35 cellular contexts compared by ENCODE assay signal in the genomic region with DNA sequence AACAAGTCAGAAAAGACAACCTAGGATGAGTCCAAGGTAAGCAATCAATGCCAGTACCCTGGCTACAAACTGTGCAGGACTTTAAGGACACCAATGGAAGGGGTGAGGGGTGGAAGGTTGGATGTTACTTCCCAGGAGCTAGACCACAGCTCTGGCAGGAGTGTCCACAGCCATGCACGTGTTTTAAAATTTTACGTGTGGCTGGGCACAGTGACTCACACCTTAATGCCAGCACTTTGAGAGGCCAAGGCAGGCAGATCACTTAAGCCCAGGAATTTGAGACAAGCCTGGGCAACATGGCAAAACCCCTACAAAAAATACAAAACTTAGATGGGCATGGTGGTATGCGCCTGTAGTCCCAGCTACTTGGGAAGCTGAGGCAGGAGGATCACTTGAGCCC. TPM values are rescaled to one million over a fixed set of nuclear protein-coding genes. Genes with fewer than 3 reads are reported as not detected.
DNase-seq lines count a peak whose midpoint lies in the region; ATAC-seq, FAIRE-seq and TF ChIP-seq lines count a peak whose summit lies in the region.
"Had no signal": no experiment of that assay in that cellular context is flagged by ENCODE, and none has a peak within 500 bp of the region (broad histone marks: within the 10 kb centered on the region; RNA-seq: fewer than 3 reads in every experiment).

No MANE protein-coding gene starts in this region.

- TF ChIP-seq RAD21 in SK-N-SH (IDR thresholded peaks at IDR 0.05; ENCODE audit: low read length), result no peak

- H4K20me1 ChIP-seq in astrocyte (ENCODE audit: insufficient read depth, low read length), result no peaks in the 10 kb centered on the region
- no peaks in the 10 kb centered on the region for H4K20me1 ChIP-seq in SK-N-SH (ENCODE audit: insufficient read depth)

- peaks cover 10% of the 10 kb centered on the region for H3K4me1 Mint-ChIP-seq in MCF 10A (ENCODE audit: insufficient read depth, unreplicated experiment)
- H3K4me1 Mint-ChIP-seq in astrocyte (ENCODE audit: low read depth, unreplicated experiment), result no peaks in the 10 kb centered on the region
- H3K4me1 Mint-ChIP-seq: brain, immature natural killer cell had no signal

- H3K9me3 Mint-ChIP-seq in MCF 10A (ENCODE audit: unreplicated experiment) (no peaks in the 10 kb centered on the region), astrocyte (ENCODE audit: unreplicated experiment) (no peaks in the 10 kb centered on the region)
- H3K9me3 Mint-ChIP-seq: brain; CD4-positive, alpha-beta T cell; immature natural killer cell had no signal

- no peak for ATAC-seq in GM18519 (IDR thresholded peaks at IDR 0.05; ENCODE audit: low FRiP score, unreplicated experiment)
- ATAC-seq: left lung, PC-3, right cardiac atrium had no signal

- no peak for TF ChIP-seq EP300 in SK-N-SH (IDR thresholded peaks at IDR 0.05; ENCODE audit: borderline replicate concordance in 1 of 2, low read depth in 1 of 2, low read length in 1 of 2)

- TF ChIP-seq CTCF in MCF 10A (IDR thresholded peaks at IDR 0.05; ENCODE audit: unreplicated experiment), result no peak
- no peak for TF ChIP-seq CTCF in breast epithelium (IDR thresholded peaks at IDR 0.05)
- no peak for TF ChIP-seq CTCF in astrocyte (IDR thresholded peaks at IDR 0.05; ENCODE audit: insufficient read depth, low read depth, low read length)
- TF ChIP-seq CTCF in SK-N-SH (IDR thresholded peaks at IDR 0.05), result no peak
- no peak for TF ChIP-seq CTCF in testis (IDR thresholded peaks at IDR 0.05)

- H3K27me3 ChIP-seq in breast epithelium (no peaks in the 10 kb centered on the region), astrocyte (ENCODE audit: insufficient read depth, low read length) (no peaks in the 10 kb centered on the region), SK-N-SH (ENCODE audit: insufficient read depth) (no peaks in the 10 kb centered on the region), testis (no peaks in the 10 kb centered on the region)
- H3K27me3 ChIP-seq: dorsolateral prefrontal cortex, left lung, spleen, tibial artery, vagina had no signal

- POLR2A ChIA-PET in MCF 10A (lab: Yijun Ruan, JAX), result interaction anchor here (0.6 kb wide), 1 partner anchor 8 kb away, joined by 3 read pairs; no protein-coding TSS in a partner anchor
- POLR2A ChIA-PET in SK-N-SH (lab: Yijun Ruan, JAX), result no interaction called here

- DNase-seq in MCF 10A (ENCODE audit: unreplicated experiment) (peak; percentile 38), breast epithelium (ENCODE audit: low spot score in 2 of 2) (no peak), astrocyte (ENCODE audit: low read depth) (peak; percentile 26), glomerular visceral epithelial cell (ENCODE audit: extremely low spot score) (peak; percentile 81), SK-N-SH (no peak), GM12891 (ENCODE audit: insufficient read length, low spot score) (no peak), testis (no peak)
- DNase-seq: activated CD4-positive, alpha-beta T cell treated with anti-CD3 and anti-CD28 coated beads for 4 hours; activated T-cell treated with anti-CD3 and anti-CD28 coated beads, Interleukin-2, amount 50 U/mL, for 48 hours; CD4-positive, alpha-beta T cell; DND-41; dorsolateral prefrontal cortex; immature natural killer cell; left lung; mesendoderm; NCI-H1436; NCI-H2081; NCI-H526; NK-92 treated with Interleukin-12 subunit alpha and Interleukin-12 subunit beta, amount 100 ng/mL, for 24 hours; PC-3; right cardiac atrium; SHP77; spleen; stimulated activated CD8-positive, alpha-beta memory T cell treated with anti-CD3 and anti-CD28 coated beads, Interleukin-4, amount 100 ng/mL, for 48 hours; tibial artery had no signal

- H3K9ac ChIP-seq in astrocyte (ENCODE audit: low read length) (no peak overlapping the region), SK-N-SH (no peak overlapping the region)
- H3K9ac ChIP-seq: KMS-11 had no signal

- BruUV-seq in MCF 10A (replicated peaks; lab: Mats Ljungman, UMichigan), result no TSS peak

- CTCF ChIA-PET in MCF 10A (lab: Yijun Ruan, JAX) (interaction anchor here (0.9 to 1.7 kb wide), 2 partner anchors 97 to 129 kb away, joined by 3 to 4 read pairs; no protein-coding TSS in a partner anchor), SK-N-SH (lab: Yijun Ruan, JAX) (interaction anchor here (1.0 kb wide), 1 partner anchor 36 kb away, joined by 4 read pairs; no protein-coding TSS in a partner anchor)

- no peak overlapping the region for H3K4me3 ChIP-seq in breast epithelium
- no peak overlapping the region for H3K4me3 ChIP-seq in astrocyte (ENCODE audit: insufficient read depth, low read depth, low read length)
- H3K4me3 ChIP-seq in SK-N-SH (ENCODE audit: low read depth in 2 of 2, low read length in 1 of 2), result no peak overlapping the region
- no peak overlapping the region for H3K4me3 ChIP-seq in testis
- H3K4me3 ChIP-seq: dorsolateral prefrontal cortex, left lung, spleen, tibial artery, vagina had no signal

- 88% methylated on average over 2 of the region's 3 CpGs for WGBS in SK-N-SH (ENCODE audit: low lambda C conversion rate)
- 94 to 96% methylated on average over 3 of the region's 3 CpGs for WGBS in testis, 2 donors

- H3K36me3 ChIP-seq in breast epithelium (no peaks in the 10 kb centered on the region), astrocyte (ENCODE audit: insufficient read depth, low read length) (peaks cover 6% of the 10 kb centered on the region), SK-N-SH (replicated peaks in 1 of 2; ENCODE audit: control insufficient read depth in 1 of 2, insufficient read depth in 2 of 2, low read length in 1 of 2) (peaks cover 3 to 10% of the 10 kb centered on the region in 2 experiments), testis (ENCODE audit: low read depth, missing control alignments) (no peaks in the 10 kb centered on the region)

- H3K4me2 ChIP-seq in astrocyte (ENCODE audit: low read length), result no peak overlapping the region
- no peak overlapping the region for H3K4me2 ChIP-seq in SK-N-SH
- H3K4me2 ChIP-seq: KMS-11 had no signal

- no peaks in the 10 kb centered on the region for H3K9me3 ChIP-seq in breast epithelium
- H3K9me3 ChIP-seq in astrocyte (ENCODE audit: insufficient read depth, low read depth, low read length), result no peaks in the 10 kb centered on the region
- no peaks in the 10 kb centered on the region for H3K9me3 ChIP-seq in SK-N-SH
- no peaks in the 10 kb centered on the region for H3K9me3 ChIP-seq in testis
- H3K9me3 ChIP-seq: left lung, spleen, tibial artery, vagina had no signal

- FAIRE-seq in astrocyte (lab: Jason Lieb, UNC) (no peak), GM12891 (lab: Jason Lieb, UNC) (no peak)
- FAIRE-seq: D721Med, endometrium, GM18507, H1 had no signal

- H3K27me3 Mint-ChIP-seq in MCF 10A (ENCODE audit: insufficient read depth, unreplicated experiment), result no peaks in the 10 kb centered on the region
- H3K27me3 Mint-ChIP-seq in astrocyte (ENCODE audit: low read depth, unreplicated experiment), result no peaks in the 10 kb centered on the region
- H3K27me3 Mint-ChIP-seq: brain; CD4-positive, alpha-beta T cell had no signal

- H3K36me3 Mint-ChIP-seq in MCF 10A (ENCODE audit: insufficient read depth, unreplicated experiment) (no peaks in the 10 kb centered on the region), astrocyte (ENCODE audit: low read depth, unreplicated experiment) (no peaks in the 10 kb centered on the region)

- intact Hi-C loops in MCF 10A (cut with micrococcal nuclease) (no loop called here), breast epithelium (cut with DNase I; ENCODE audit: low total_unique reads) (no loop called here), testis (cut with DNase I; ENCODE audit: low total_unique reads) (no loop called here)

- H3K27ac Mint-ChIP-seq in MCF 10A (ENCODE audit: low read depth, unreplicated experiment) (peak overlapping the region; percentile 24), astrocyte (ENCODE audit: unreplicated experiment) (no peak overlapping the region)
- H3K27ac Mint-ChIP-seq: brain; CD4-positive, alpha-beta T cell; immature natural killer cell had no signal

- H2AFZ ChIP-seq in astrocyte (ENCODE audit: low read depth, low read length), result no peak overlapping the region
- H2AFZ ChIP-seq in SK-N-SH (ENCODE audit: low read depth), result no peak overlapping the region

- H3K27ac ChIP-seq in breast epithelium (no peak overlapping the region), astrocyte (ENCODE audit: low read depth, low read length) (no peak overlapping the region), SK-N-SH (ENCODE audit: low read depth in 2 of 2, low read length in 1 of 2) (no peak overlapping the region), testis (no peak overlapping the region)
- H3K27ac ChIP-seq: dorsolateral prefrontal cortex, KMS-11, left lung, spleen, tibial artery, vagina had no signal

- H3K4me3 Mint-ChIP-seq in MCF 10A (ENCODE audit: unreplicated experiment), result no peak overlapping the region
- no peak overlapping the region for H3K4me3 Mint-ChIP-seq in astrocyte (ENCODE audit: unreplicated experiment)
- H3K4me3 Mint-ChIP-seq: brain; CD4-positive, alpha-beta T cell; immature natural killer cell had no signal

- no peak for TF ChIP-seq POLR2A in breast epithelium (IDR thresholded peaks at IDR 0.05)
- TF ChIP-seq POLR2A in GM12891 (IDR thresholded peaks at IDR 0.05; ENCODE audit: low read depth, low read length), result no peak
- no peak for TF ChIP-seq POLR2A in testis (IDR thresholded peaks at IDR 0.05)

- H3K79me2 ChIP-seq in astrocyte (ENCODE audit: insufficient read depth, low read length), result no peaks in the 10 kb centered on the region
- no peaks in the 10 kb centered on the region for H3K79me2 ChIP-seq in SK-N-SH (ENCODE audit: insufficient read depth)

- peaks cover 8% of the 10 kb centered on the region for H3F3A ChIP-seq in SK-N-SH (replicated peaks; ENCODE audit: insufficient read depth)

- H3K9me2 ChIP-seq in SK-N-SH, result no peaks in the 10 kb centered on the region

- no peaks in the 10 kb centered on the region for H3K4me1 ChIP-seq in breast epithelium
- no peaks in the 10 kb centered on the region for H3K4me1 ChIP-seq in astrocyte (ENCODE audit: insufficient read depth, low read length)
- H3K4me1 ChIP-seq in SK-N-SH (ENCODE audit: control insufficient read depth in 1 of 2, insufficient read depth in 2 of 2, low read depth in 1 of 2, low read length in 1 of 2), result no peaks in the 10 kb centered on the region
- no peaks in the 10 kb centered on the region for H3K4me1 ChIP-seq in testis
- H3K4me1 ChIP-seq: tibial artery, vagina had no signal

TF ChIP-seq in SK-N-SH, 30 proteins besides CTCF, POLR2A, EP300 and RAD21 (continues in another document):
- TF ChIP-seq MXI1 (IDR thresholded peaks at IDR 0.05; ENCODE audit: low read depth, low read length), result no peak

TF ChIP-seq in GM12891, 5 proteins besides CTCF, POLR2A, EP300 and RAD21 (continues in another document):
- TF ChIP-seq TAF1 (IDR thresholded peaks at IDR 0.05; ENCODE audit: low read depth, low read length), result no peak
- no peak for TF ChIP-seq POU2F2 (IDR thresholded peaks at IDR 0.05; ENCODE audit: low read depth, low read length)
- no peak for TF ChIP-seq POLR2AphosphoS5 (IDR thresholded peaks at IDR 0.05; ENCODE audit: low read depth, low read length)

RNA-seq across cellular contexts. Expression of gene HDC, which starts 14.7 kb away (rescaled TPM):
- not detected in 2 replicates for total RNA-seq in MCF 10A (2022)
- 10 to 100 TPM in 1 of 3 donors, 1 to 10 TPM in 1, not detected in 1; 1.0 to 11.0 TPM for total RNA-seq in breast epithelium
- total RNA-seq in astrocyte, result not detected in 2 replicates
- not detected in 2 replicates for polyA plus RNA-seq in SK-N-SH (2012; rRNA removed)
- polyA plus RNA-seq in SK-N-SH (2012; cell fraction: cytosol; rRNA removed), result not detected in 2 replicates
- polyA plus RNA-seq in SK-N-SH (2012; cell fraction: nucleus; rRNA removed), result not detected in 2 replicates
- 0.12 TPM for polyA plus RNA-seq in GM12891 (2012; ENCODE audit: low read depth, missing spikeins)
- total RNA-seq in testis, result 1 to 10 TPM; 1.6 to 5.8 TPM
- 11.9 TPM for polyA plus RNA-seq in testis (ENCODE audit: insufficient read depth, low read depth, low replicate concordance)
- total RNA-seq: A673, chondrocyte, PC-3 had no signal
- polyA plus RNA-seq: right cardiac atrium had no signal

Comparison
In these comparisons a context has a peak if more than half of its experiments do, and no peak if none do; other contexts are left out.
1. DNase-seq: peak in MCF 10A (single experiment), astrocyte (single experiment) and glomerular visceral epithelial cell (single experiment); none in breast epithelium (0 of 2), SK-N-SH (single experiment), GM12891 (single experiment) and testis (single experiment).